In the genomic region with DNA sequence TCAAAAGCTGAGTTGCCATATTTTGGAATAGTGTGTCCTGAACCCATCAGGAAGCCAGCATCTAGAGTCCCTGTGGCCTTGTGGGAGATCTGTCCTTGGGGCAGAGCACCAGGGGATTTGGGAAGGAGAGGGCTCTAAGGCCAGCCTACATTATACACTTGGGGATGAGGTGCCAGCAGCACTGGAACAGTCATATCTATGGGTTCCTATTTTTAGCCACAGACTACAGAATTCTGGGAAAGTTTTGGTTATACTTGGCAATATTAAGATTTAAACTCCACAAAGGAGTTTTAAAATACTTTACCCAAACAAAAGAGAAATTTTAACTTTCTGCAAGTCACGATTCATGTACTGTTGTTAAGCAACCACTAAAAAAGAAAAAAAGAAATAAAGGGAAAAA, we compare ENCODE assay signal across 31 cellular contexts.
"Had no signal": no experiment of that assay in that cellular context is flagged by ENCODE, and none has a peak within 500 bp of the region (broad histone marks: within the 10 kb centered on the region; RNA-seq: fewer than 3 reads in every experiment).

No MANE protein-coding gene starts in this region.

- ATAC-seq: activated CD8-positive, alpha-beta T cell treated with anti-CD3 and anti-CD28 coated beads for 36 hours; activated T-cell treated with anti-CD3 and anti-CD28 coated beads, Interleukin-2, amount 50 U/mL, for 72 hours; activated T-helper 17 cell treated with anti-CD3 and anti-CD28 coated beads, Interleukin-2, amount 50 U/mL, for 72 hours; PC-3 had no signal

- H3K9me3 Mint-ChIP-seq: activated CD4-positive, alpha-beta T cell treated with anti-CD3 and anti-CD28 coated beads, Interleukin-2, amount 10 ng/mL, durations not matched to agents 24 days and 14 days; activated naive CD4-positive, alpha-beta T cell treated with anti-CD3 and anti-CD28 coated beads, Interleukin-2, amount 50 U/mL, for 24 hours; activated T-helper 17 cell treated with anti-CD3 and anti-CD28 coated beads, Interleukin-2, amount 50 U/mL, for 72 hours had no signal

- H3K4me1 Mint-ChIP-seq: activated CD4-positive, alpha-beta T cell treated with anti-CD3 and anti-CD28 coated beads, Interleukin-2, amount 10 ng/mL, durations not matched to agents 24 days and 14 days; activated naive CD4-positive, alpha-beta T cell treated with anti-CD3 and anti-CD28 coated beads, Interleukin-2, amount 50 U/mL, for 24 hours; activated naive CD8-positive, alpha-beta T cell treated with anti-CD3 and anti-CD28 coated beads, Interleukin-2, amount 10 ng/mL, durations not matched to agents 7 days and 5 days; activated T-helper 17 cell treated with anti-CD3 and anti-CD28 coated beads, Interleukin-2, amount 50 U/mL, for 72 hours had no signal

- H3K27me3 Mint-ChIP-seq: activated CD4-positive, alpha-beta T cell treated with anti-CD3 and anti-CD28 coated beads, Interleukin-2, amount 10 ng/mL, durations not matched to agents 24 days and 14 days; activated CD8-positive, alpha-beta T cell treated with anti-CD3 and anti-CD28 coated beads for 36 hours; activated naive CD4-positive, alpha-beta T cell treated with anti-CD3 and anti-CD28 coated beads, Interleukin-2, amount 50 U/mL, for 24 hours; activated naive CD8-positive, alpha-beta T cell treated with anti-CD3 and anti-CD28 coated beads, Interleukin-2, amount 10 ng/mL, durations not matched to agents 7 days and 5 days; activated T-helper 17 cell treated with anti-CD3 and anti-CD28 coated beads, Interleukin-2, amount 50 U/mL, for 72 hours; brain had no signal

- DNase-seq: activated CD4-positive, alpha-beta T cell treated with anti-CD3 and anti-CD28 coated beads, Interleukin-2, amount 10 ng/mL, durations not matched to agents 24 days and 14 days; activated CD4-positive, alpha-beta T cell treated with anti-CD3 and anti-CD28 coated beads, Interleukin-2, amount 50 U/mL, for 4 hours; activated CD8-positive, alpha-beta T cell treated with anti-CD3 and anti-CD28 coated beads for 36 hours; activated effector memory CD4-positive, alpha-beta T cell treated with anti-CD3 and anti-CD28 coated beads, Interleukin-2, amount 50 U/mL, for 16 hours; activated naive CD4-positive, alpha-beta T cell; activated naive CD8-positive, alpha-beta T cell treated with anti-CD3 and anti-CD28 coated beads, Interleukin-2, amount 10 ng/mL, durations not matched to agents 7 days and 5 days; activated T-cell treated with anti-CD3 and anti-CD28 coated beads, Interleukin-2, amount 50 U/mL, for 1 hour; activated T-cell treated with anti-CD3 and anti-CD28 coated beads, Interleukin-2, amount 50 U/mL, for 72 hours; amygdala; caudate nucleus; Karpas-422; KBM-7; NCI-H1048; NCI-H1105 treated with DMSO at 0.1 percent for 48 hours; NCI-H1436 treated with DMSO at 0.1 percent for 48 hours; NCI-H1694 treated with DMSO at 0.1 percent for 48 hours; NCI-H2029; NCI-H2107; NCI-H2171; NCI-H510A; NCI-H526; NCI-H748 treated with DMSO at 0.1 percent for 48 hours; NK-92 treated with Interleukin-12 subunit alpha and Interleukin-12 subunit beta, amount 100 ng/mL, for 24 hours; PC-3; Right ventricle myocardium superior; SW 1271; T-helper 1 cell; T1000 had no signal

- H3K4me3 Mint-ChIP-seq: activated CD4-positive, alpha-beta T cell treated with anti-CD3 and anti-CD28 coated beads, Interleukin-2, amount 10 ng/mL, durations not matched to agents 24 days and 14 days; activated CD8-positive, alpha-beta T cell treated with anti-CD3 and anti-CD28 coated beads for 36 hours; activated naive CD4-positive, alpha-beta T cell treated with anti-CD3 and anti-CD28 coated beads, Interleukin-2, amount 50 U/mL, for 24 hours; activated naive CD8-positive, alpha-beta T cell treated with anti-CD3 and anti-CD28 coated beads, Interleukin-2, amount 10 ng/mL, durations not matched to agents 7 days and 5 days; activated T-cell treated with anti-CD3 and anti-CD28 coated beads, Interleukin-2, amount 50 U/mL, for 72 hours; activated T-helper 17 cell treated with anti-CD3 and anti-CD28 coated beads, Interleukin-2, amount 50 U/mL, for 72 hours; brain had no signal

- H3K27ac Mint-ChIP-seq: activated CD4-positive, alpha-beta T cell treated with anti-CD3 and anti-CD28 coated beads, Interleukin-2, amount 10 ng/mL, durations not matched to agents 24 days and 14 days; activated CD8-positive, alpha-beta T cell treated with anti-CD3 and anti-CD28 coated beads for 36 hours; activated naive CD4-positive, alpha-beta T cell treated with anti-CD3 and anti-CD28 coated beads, Interleukin-2, amount 50 U/mL, for 24 hours; activated naive CD8-positive, alpha-beta T cell treated with anti-CD3 and anti-CD28 coated beads, Interleukin-2, amount 10 ng/mL, durations not matched to agents 7 days and 5 days; activated T-cell treated with anti-CD3 and anti-CD28 coated beads, Interleukin-2, amount 50 U/mL, for 72 hours; activated T-helper 17 cell treated with anti-CD3 and anti-CD28 coated beads, Interleukin-2, amount 50 U/mL, for 72 hours had no signal

- H3K36me3 Mint-ChIP-seq: activated naive CD4-positive, alpha-beta T cell treated with anti-CD3 and anti-CD28 coated beads, Interleukin-2, amount 50 U/mL, for 24 hours; activated naive CD8-positive, alpha-beta T cell treated with anti-CD3 and anti-CD28 coated beads, Interleukin-2, amount 10 ng/mL, durations not matched to agents 7 days and 5 days had no signal
